ENCODE assay signal across 8 cellular contexts in the genomic region with DNA sequence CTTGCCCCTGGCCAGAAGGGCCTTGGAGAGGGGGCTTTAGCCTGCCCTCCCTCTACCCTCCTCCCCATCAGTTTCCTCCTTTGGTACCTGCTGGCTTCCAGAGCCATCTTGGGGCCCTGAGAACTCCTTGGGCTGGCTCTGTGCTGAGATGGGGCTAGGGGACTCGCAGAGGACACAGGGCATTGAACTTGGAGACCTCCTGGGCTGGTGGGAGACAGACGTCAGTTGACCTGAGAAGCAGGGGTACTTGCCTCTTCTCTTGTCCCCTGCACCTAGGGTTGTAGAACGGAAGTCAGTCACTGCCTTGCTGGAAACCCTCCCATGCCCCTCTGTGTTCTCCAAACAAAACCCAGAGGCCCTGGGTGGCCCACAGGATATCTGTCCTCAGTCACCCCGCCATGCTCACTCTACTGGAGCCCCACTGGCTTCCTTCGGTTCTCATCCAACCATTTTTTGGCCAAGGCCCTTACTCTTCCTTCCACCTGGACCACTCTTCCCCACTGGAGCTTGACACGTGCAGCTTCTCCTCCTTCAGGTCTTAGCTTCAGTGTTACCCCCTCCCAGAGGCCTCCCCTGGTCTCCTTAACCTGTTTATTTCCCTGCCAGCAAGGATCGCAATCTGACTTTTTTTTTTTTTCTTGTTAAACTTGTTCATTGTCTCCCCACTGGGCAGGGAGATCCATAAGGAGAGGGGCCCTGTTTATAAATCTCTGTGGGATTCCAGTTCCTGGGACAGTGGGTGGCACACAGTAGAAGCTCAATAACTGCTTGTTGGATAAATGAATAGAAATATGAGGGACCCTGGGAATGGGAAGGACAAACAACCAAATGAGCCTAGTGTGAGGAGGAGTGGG. TPM values are rescaled to one million over a fixed set of nuclear protein-coding genes. Genes with fewer than 3 reads are reported as not detected.
A peak's percentile ranks its signal among the peaks of the same experiment; 100 is the strongest.
DNase-seq lines count a peak whose midpoint lies in the region; ATAC-seq and TF ChIP-seq lines count a peak whose summit lies in the region.

No MANE protein-coding gene starts in this region.

- peaks cover 9% of the 10 kb centered on the region for H3K4me1 ChIP-seq in A673 (ENCODE audit: insufficient read depth, low read length, poor library complexity, severe bottlenecking)
- H3K4me1 ChIP-seq in iPS-18a (ENCODE audit: control insufficient read depth, low read depth, low read length), result peaks cover 13% of the 10 kb centered on the region

- H3K4me1 Mint-ChIP-seq in activated T-cell treated with anti-CD3 and anti-CD28 coated beads, Interleukin-2, amount 50 U/mL, for 72 hours (ENCODE audit: low read depth), result peaks cover 63% of the 10 kb centered on the region

- POLR2A ChIA-PET in A673 (lab: Charles Lee; ENCODE audit: low non-redundant PET), result no interaction called here

- H3K27ac Mint-ChIP-seq in activated T-cell treated with anti-CD3 and anti-CD28 coated beads, Interleukin-2, amount 50 U/mL, for 72 hours, result peak overlapping the region; percentile 96

- H3K9me3 ChIP-seq in A673 (ENCODE audit: low read depth, low read length, poor library complexity, severe bottlenecking), result peaks cover 6% of the 10 kb centered on the region
- no peaks in the 10 kb centered on the region for H3K9me3 ChIP-seq in iPS-18a (ENCODE audit: control insufficient read depth, low read depth, low read length)

- BruUV-seq in A673 (replicated peaks; lab: Mats Ljungman, UMichigan), result no TSS peak

- CTCF ChIA-PET in A673 (lab: Charles Lee), result no interaction called here

- no peaks in the 10 kb centered on the region for H3K27me3 Mint-ChIP-seq in activated T-cell treated with anti-CD3 and anti-CD28 coated beads, Interleukin-2, amount 50 U/mL, for 72 hours (ENCODE audit: low read depth)

- H3K4me3 Mint-ChIP-seq in activated T-cell treated with anti-CD3 and anti-CD28 coated beads, Interleukin-2, amount 50 U/mL, for 72 hours, result peak overlapping the region; percentile 95 to 99

- H3K9me3 Mint-ChIP-seq in activated T-cell treated with anti-CD3 and anti-CD28 coated beads, Interleukin-2, amount 50 U/mL, for 72 hours, result no peaks in the 10 kb centered on the region

- ATAC-seq in GM18909 (IDR thresholded peaks at IDR 0.05; ENCODE audit: poor library complexity, unreplicated experiment) (peak; percentile 7), HG03469 (IDR thresholded peaks at IDR 0.05; ENCODE audit: unreplicated experiment) (peak; percentile 2)
- ATAC-seq in activated T-cell treated with anti-CD3 and anti-CD28 coated beads, Interleukin-2, amount 50 U/mL, for 72 hours (replicated peaks in 1 of 2), result peak; percentile 4 to 22

- peak overlapping the region; percentile 100 for H3K4me3 ChIP-seq in A673 (ENCODE audit: low read depth, low read length, poor library complexity, severe bottlenecking)
- H3K4me3 ChIP-seq in iPS-18a (ENCODE audit: low read length), result peak overlapping the region; percentile 93

- no peak for TF ChIP-seq CTCF in A673 (conservative IDR thresholded peaks at IDR 0.05; ENCODE audit: low read depth, low read length)

- H3K9ac ChIP-seq in iPS-18a (ENCODE audit: low read length), result peak overlapping the region; percentile 83

- H3K36me3 Mint-ChIP-seq in activated T-cell treated with anti-CD3 and anti-CD28 coated beads, Interleukin-2, amount 50 U/mL, for 72 hours (ENCODE audit: insufficient read depth in 2 of 2), result peaks cover 16 to 40% of the 10 kb centered on the region in 2 donors

- H3K36me3 ChIP-seq in A673 (ENCODE audit: insufficient read depth, low read length, poor library complexity, severe bottlenecking) (peaks cover 20% of the 10 kb centered on the region), iPS-18a (ENCODE audit: control insufficient read depth, low read depth, low read length) (peaks cover 21% of the 10 kb centered on the region)

- H3K27ac ChIP-seq in A673 (ENCODE audit: low read depth, low read length, poor library complexity, severe bottlenecking), result peak overlapping the region; percentile 95
- H3K27ac ChIP-seq in iPS-18a (ENCODE audit: low read length), result no peak overlapping the region

- no peak for DNase-seq in A673 (ENCODE audit: low spot score)
- peak; percentile 36 to 41 for DNase-seq in activated T-cell treated with anti-CD3 and anti-CD28 coated beads, Interleukin-2, amount 50 U/mL, for 72 hours
- DNase-seq in stimulated activated CD4-positive, alpha-beta T cell treated with anti-CD3 and anti-CD28 coated beads, Interleukin-4, amount 100 ng/mL, for 4 hours, result peak; percentile 14 to 19
- DNase-seq in SKM-1 (lab: John Stamatoyannopoulos, UW; ENCODE audit: unreplicated experiment), result no peak
- no peak for DNase-seq in glomerular visceral epithelial cell (ENCODE audit: extremely low spot score)

- no peaks in the 10 kb centered on the region for H3K27me3 ChIP-seq in A673 (replicated peaks; ENCODE audit: insufficient read depth, low read depth, low read length, poor library complexity)
- H3K27me3 ChIP-seq in iPS-18a (ENCODE audit: control insufficient read depth, insufficient read depth, low read length), result no peaks in the 10 kb centered on the region

- intact Hi-C loops in A673 (cut with micrococcal nuclease; ENCODE audit: unreplicated experiment), result no loop called here

RNA-seq across cellular contexts. Expression of a gene that starts 1.0 kb away (rescaled TPM):
- 71.9 and 72.0 TPM in 2 replicates for total RNA-seq in A673 (2021)
- total RNA-seq in activated T-cell treated with anti-CD3 and anti-CD28 coated beads, Interleukin-2, amount 50 U/mL, for 72 hours, result 100 to 1,000 TPM; 176 to 198 TPM

RNA-seq across cellular contexts. Expression of a gene that starts 28.5 kb away (rescaled TPM):
- total RNA-seq in A673 (2021), result 43.4 and 59.6 TPM in 2 replicates
- total RNA-seq in activated T-cell treated with anti-CD3 and anti-CD28 coated beads, Interleukin-2, amount 50 U/mL, for 72 hours, result 100 to 1,000 TPM; 165 to 281 TPM

RNA-seq across cellular contexts. Expression of a gene that starts 53.3 kb away (rescaled TPM):
- 31.8 and 34.3 TPM in 2 replicates for total RNA-seq in A673 (2021)
- total RNA-seq in activated T-cell treated with anti-CD3 and anti-CD28 coated beads, Interleukin-2, amount 50 U/mL, for 72 hours, result 10 to 100 TPM; 26.7 to 28.2 TPM

Comparison
In these comparisons a context has a peak if more than half of its experiments do, and no peak if none do; other contexts are left out.
1. DNase-seq: peak in activated T-cell treated with anti-CD3 and anti-CD28 coated beads, Interleukin-2, amount 50 U/mL, for 72 hours (2 of 2) and stimulated activated CD4-positive, alpha-beta T cell treated with anti-CD3 and anti-CD28 coated beads, Interleukin-4, amount 100 ng/mL, for 4 hours (2 of 2); none in A673 (single experiment), SKM-1 (single experiment) and glomerular visceral epithelial cell (single experiment).
2. Peak in every context shown above with its lines, with median percentiles within 50 percentile points of each other: ATAC-seq.